ENCODE assay signal across 1 cellular context in the genomic region with DNA sequence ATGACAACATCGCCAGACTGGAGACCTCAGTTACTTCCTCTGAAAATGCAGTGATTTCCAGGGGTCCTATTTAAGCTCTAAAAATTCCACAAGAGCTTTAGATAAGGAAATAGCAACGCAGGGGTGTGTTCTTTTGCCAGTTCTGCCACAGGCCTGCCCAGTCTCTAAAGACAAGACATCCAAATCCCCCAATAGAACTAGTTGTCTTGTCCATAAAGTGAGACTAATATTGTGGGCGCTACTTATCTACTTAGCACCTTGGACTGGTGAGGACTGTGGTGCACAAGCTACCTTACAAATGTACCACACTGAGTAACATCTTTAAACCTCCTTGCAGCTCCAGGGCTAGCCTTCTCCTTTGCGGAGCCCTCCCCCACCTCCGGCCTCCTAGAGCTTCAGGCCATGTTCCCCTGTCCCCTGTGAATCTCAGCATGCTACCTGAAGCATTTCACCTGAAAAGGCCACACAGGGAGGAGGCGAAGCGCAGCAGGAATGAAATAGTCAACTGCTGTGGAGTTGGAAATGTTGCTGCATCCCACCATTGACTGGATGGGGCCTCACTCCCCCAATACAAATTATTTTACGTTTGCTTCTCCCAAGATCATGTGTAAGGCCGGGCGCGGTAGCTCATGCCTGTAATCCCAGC.
TF ChIP-seq lines count a peak whose summit lies in the region.

No MANE protein-coding gene starts in this region.

TF ChIP-seq in WTC11, 78 proteins besides CTCF, POLR2A, EP300 and RAD21 (continued from another document):
- TF ChIP-seq, protein P1, sequence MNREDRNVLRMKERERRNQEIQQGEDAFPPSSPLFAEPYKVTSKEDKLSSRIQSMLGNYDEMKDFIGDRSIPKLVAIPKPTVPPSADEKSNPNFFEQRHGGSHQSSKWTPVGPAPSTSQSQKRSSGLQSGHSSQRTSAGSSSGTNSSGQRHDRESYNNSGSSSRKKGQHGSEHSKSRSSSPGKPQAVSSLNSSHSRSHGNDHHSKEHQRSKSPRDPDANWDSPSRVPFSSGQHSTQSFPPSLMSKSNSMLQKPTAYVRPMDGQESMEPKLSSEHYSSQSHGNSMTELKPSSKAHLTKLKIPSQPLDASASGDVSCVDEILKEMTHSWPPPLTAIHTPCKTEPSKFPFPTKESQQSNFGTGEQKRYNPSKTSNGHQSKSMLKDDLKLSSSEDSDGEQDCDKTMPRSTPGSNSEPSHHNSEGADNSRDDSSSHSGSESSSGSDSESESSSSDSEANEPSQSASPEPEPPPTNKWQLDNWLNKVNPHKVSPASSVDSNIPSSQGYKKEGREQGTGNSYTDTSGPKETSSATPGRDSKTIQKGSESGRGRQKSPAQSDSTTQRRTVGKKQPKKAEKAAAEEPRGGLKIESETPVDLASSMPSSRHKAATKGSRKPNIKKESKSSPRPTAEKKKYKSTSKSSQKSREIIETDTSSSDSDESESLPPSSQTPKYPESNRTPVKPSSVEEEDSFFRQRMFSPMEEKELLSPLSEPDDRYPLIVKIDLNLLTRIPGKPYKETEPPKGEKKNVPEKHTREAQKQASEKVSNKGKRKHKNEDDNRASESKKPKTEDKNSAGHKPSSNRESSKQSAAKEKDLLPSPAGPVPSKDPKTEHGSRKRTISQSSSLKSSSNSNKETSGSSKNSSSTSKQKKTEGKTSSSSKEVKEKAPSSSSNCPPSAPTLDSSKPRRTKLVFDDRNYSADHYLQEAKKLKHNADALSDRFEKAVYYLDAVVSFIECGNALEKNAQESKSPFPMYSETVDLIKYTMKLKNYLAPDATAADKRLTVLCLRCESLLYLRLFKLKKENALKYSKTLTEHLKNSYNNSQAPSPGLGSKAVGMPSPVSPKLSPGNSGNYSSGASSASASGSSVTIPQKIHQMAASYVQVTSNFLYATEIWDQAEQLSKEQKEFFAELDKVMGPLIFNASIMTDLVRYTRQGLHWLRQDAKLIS (CRISPR knock-in tag; IDR thresholded peaks at IDR 0.05; ENCODE audit: borderline replicate concordance) = 0 out of 2 replicates have a peak, but pooled peaks have one; percentile 81
- peak; percentile 82 for TF ChIP-seq ETV6 (CRISPR knock-in tag; IDR thresholded peaks at IDR 0.05)
- peak; percentile 96 for TF ChIP-seq ZNF423 (CRISPR knock-in tag; IDR thresholded peaks at IDR 0.05)
- TF ChIP-seq, protein P2, sequence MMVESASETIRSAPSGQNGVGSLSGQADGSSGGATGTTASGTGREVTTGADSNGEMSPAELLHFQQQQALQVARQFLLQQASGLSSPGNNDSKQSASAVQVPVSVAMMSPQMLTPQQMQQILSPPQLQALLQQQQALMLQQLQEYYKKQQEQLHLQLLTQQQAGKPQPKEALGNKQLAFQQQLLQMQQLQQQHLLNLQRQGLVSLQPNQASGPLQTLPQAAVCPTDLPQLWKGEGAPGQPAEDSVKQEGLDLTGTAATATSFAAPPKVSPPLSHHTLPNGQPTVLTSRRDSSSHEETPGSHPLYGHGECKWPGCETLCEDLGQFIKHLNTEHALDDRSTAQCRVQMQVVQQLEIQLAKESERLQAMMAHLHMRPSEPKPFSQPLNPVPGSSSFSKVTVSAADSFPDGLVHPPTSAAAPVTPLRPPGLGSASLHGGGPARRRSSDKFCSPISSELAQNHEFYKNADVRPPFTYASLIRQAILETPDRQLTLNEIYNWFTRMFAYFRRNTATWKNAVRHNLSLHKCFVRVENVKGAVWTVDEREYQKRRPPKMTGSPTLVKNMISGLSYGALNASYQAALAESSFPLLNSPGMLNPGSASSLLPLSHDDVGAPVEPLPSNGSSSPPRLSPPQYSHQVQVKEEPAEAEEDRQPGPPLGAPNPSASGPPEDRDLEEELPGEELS (CRISPR knock-in tag; IDR thresholded peaks at IDR 0.05) = peak; percentile 80; the same call in 1 of the 2 replicates
- peak; percentile 17; the same call in 1 of the 2 replicates for TF ChIP-seq CREM (CRISPR knock-in tag; IDR thresholded peaks at IDR 0.05)
- peak; percentile 92 for TF ChIP-seq ZNF281 (CRISPR knock-in tag; IDR thresholded peaks at IDR 0.05)
- no peak for TF ChIP-seq AR (CRISPR knock-in tag; IDR thresholded peaks at IDR 0.05)
- 0 out of 2 replicates have a peak, but pooled peaks have one; percentile 53 for TF ChIP-seq CREB1 (CRISPR knock-in tag; IDR thresholded peaks at IDR 0.05)
- TF ChIP-seq SMAD3 (CRISPR knock-in tag; IDR thresholded peaks at IDR 0.05; ENCODE audit: borderline replicate concordance) = no peak
- peak; percentile 60; the same call in 1 of the 2 replicates for TF ChIP-seq ZNF219 (CRISPR knock-in tag; IDR thresholded peaks at IDR 0.05; ENCODE audit: borderline replicate concordance)
- TF ChIP-seq MYBL2 (CRISPR knock-in tag; IDR thresholded peaks at IDR 0.05) = no peak
- peak; percentile 32 for TF ChIP-seq SP1 (CRISPR knock-in tag; conservative IDR thresholded peaks at IDR 0.05)
- no peak for TF ChIP-seq ZNF512 (CRISPR knock-in tag; IDR thresholded peaks at IDR 0.05; ENCODE audit: borderline replicate concordance)
- TF ChIP-seq, protein P3, sequence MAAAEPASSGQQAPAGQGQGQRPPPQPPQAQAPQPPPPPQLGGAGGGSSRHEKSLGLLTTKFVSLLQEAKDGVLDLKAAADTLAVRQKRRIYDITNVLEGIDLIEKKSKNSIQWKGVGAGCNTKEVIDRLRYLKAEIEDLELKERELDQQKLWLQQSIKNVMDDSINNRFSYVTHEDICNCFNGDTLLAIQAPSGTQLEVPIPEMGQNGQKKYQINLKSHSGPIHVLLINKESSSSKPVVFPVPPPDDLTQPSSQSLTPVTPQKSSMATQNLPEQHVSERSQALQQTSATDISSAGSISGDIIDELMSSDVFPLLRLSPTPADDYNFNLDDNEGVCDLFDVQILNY (CRISPR knock-in tag; IDR thresholded peaks at IDR 0.05) = 0 out of 2 replicates have a peak, but pooled peaks have one; percentile 39
- peak; percentile 89; the same call in 1 of the 2 replicates for TF ChIP-seq TEAD1 (CRISPR knock-in tag; IDR thresholded peaks at IDR 0.05)
- TF ChIP-seq, protein P4, sequence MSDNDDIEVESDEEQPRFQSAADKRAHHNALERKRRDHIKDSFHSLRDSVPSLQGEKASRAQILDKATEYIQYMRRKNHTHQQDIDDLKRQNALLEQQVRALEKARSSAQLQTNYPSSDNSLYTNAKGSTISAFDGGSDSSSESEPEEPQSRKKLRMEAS (CRISPR knock-in tag; IDR thresholded peaks at IDR 0.05) = peak; percentile 22; the same call in 1 of the 2 replicates
- 0 out of 2 replicates have a peak, but pooled peaks have one; percentile 52 for TF ChIP-seq FOXK1 (CRISPR knock-in tag; IDR thresholded peaks at IDR 0.05)
- TF ChIP-seq ZNF121 (CRISPR knock-in tag; IDR thresholded peaks at IDR 0.05) = 0 out of 2 replicates have a peak, but pooled peaks have one; percentile 10
- TF ChIP-seq ZNF532 (CRISPR knock-in tag; IDR thresholded peaks at IDR 0.05; ENCODE audit: borderline replicate concordance) = no peak
